In the genomic region with DNA sequence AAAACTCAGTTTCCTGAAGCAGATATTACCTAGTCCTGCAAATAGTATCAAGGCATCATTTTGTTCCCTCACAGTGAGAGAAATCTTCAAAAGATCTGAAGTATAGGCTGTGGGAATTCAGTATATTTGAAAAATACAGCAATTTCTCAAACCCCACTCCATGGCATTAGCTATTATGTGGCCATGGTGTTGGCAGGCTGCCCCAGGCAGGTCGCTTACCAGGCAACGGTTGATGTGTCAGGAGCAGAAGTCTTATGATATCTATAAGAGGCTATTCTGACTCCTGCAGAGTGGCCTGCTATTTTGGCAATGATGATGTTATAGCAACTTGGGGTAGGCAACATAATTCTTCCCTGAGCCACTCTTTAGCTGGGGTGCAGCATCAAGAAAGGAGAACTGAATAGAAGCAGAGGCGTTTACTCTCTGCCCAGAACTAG, we compare ENCODE assay signal across 9 cellular contexts.
DNase-seq lines count a peak whose midpoint lies in the region; ATAC-seq and TF ChIP-seq lines count a peak whose summit lies in the region.
"Had no signal": no experiment of that assay in that cellular context is flagged by ENCODE, and none has a peak within 500 bp of the region (broad histone marks: within the 10 kb centered on the region; RNA-seq: fewer than 3 reads in every experiment).

No MANE protein-coding gene starts in this region.

- H3K4me1 ChIP-seq in colonic mucosa: no peaks in the 10 kb centered on the region
- H3K4me1 ChIP-seq: A549 had no signal

- peak; percentile 52 for ATAC-seq in HG03571 (IDR thresholded peaks at IDR 0.05; ENCODE audit: unreplicated experiment)
- ATAC-seq: A549 had no signal

- intact Hi-C loops in colonic mucosa (cut with DNase I) (loop anchor here (10.0 kb wide), 1 partner anchor 179 kb away; no protein-coding TSS in a partner anchor), posterior vena cava (cut with DNase I) (no loop called here)

- peak; percentile 6 for DNase-seq in NK-92 treated with Interleukin-12 subunit alpha and Interleukin-12 subunit beta, amount 100 ng/mL, for 24 hours (lab: John Stamatoyannopoulos, UW)
- DNase-seq in NK-92 (lab: John Stamatoyannopoulos, UW; ENCODE audit: unreplicated experiment) (no peak), colonic mucosa (no peak), posterior vena cava (ENCODE audit: low spot score) (peak; percentile 86), NCI-H1092 treated with DMSO at 0.1 percent for 48 hours (lab: John Stamatoyannopoulos, UW) (no peak), NCI-H1694 (lab: John Stamatoyannopoulos, UW) (no peak), HT-29 (ENCODE audit: low spot score) (no peak)

- no peak overlapping the region for H3K4me3 ChIP-seq in colonic mucosa
- H3K4me3 ChIP-seq: A549 had no signal

- H3K27me3 ChIP-seq in colonic mucosa: no peaks in the 10 kb centered on the region

- peak overlapping the region; percentile 58 for H3K27ac ChIP-seq in colonic mucosa
- H3K27ac ChIP-seq: A549 had no signal

- no peaks in the 10 kb centered on the region for H3K9me3 ChIP-seq in colonic mucosa
- H3K9me3 ChIP-seq: A549 had no signal

- H3K9ac ChIP-seq in colonic mucosa (ENCODE audit: low read depth in 2 of 2, low read length in 2 of 2): no peak overlapping the region

- TF ChIP-seq CTCF in colonic mucosa (IDR thresholded peaks at IDR 0.05): no peak

- H3K36me3 ChIP-seq in colonic mucosa: no peaks in the 10 kb centered on the region

Comparison
In these comparisons a context has a peak if more than half of its experiments do, and no peak if none do; other contexts are left out.
1. DNase-seq: peak in NK-92 treated with Interleukin-12 subunit alpha and Interleukin-12 subunit beta, amount 100 ng/mL, for 24 hours (single experiment) and posterior vena cava (single experiment); none in NK-92 (single experiment), colonic mucosa (single experiment), NCI-H1092 treated with DMSO at 0.1 percent for 48 hours (single experiment), NCI-H1694 (single experiment) and HT-29 (single experiment).